Comparison of ENCODE assay signal across 20 cellular contexts in the genomic region with DNA sequence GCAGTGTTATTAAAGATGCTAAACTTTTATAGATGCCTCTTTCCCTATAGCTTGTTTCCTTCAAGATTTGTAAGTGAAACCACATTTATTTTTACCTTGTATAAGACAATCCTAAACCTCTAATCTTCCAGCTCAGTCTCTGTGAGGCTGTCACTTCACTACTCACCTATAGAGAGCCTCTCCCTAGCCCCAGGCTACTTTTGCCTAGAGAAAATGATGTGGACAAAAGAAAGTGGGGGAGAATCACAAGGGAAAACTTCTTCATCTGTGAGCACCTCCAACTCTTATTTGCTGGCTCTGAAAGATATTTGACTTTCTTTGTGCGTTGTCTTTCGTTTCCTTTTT.
"Had no signal": no experiment of that assay in that cellular context is flagged by ENCODE, and none has a peak within 500 bp of the region (broad histone marks: within the 10 kb centered on the region; RNA-seq: fewer than 3 reads in every experiment).

No MANE protein-coding gene starts in this region.

- H3K4me1 ChIP-seq: adrenal gland, psoas muscle, right lobe of liver, stomach had no signal

- H3K4me3 ChIP-seq: adrenal gland, cardiac muscle cell, dorsolateral prefrontal cortex, ovary, psoas muscle, right lobe of liver, smooth muscle cell, stomach had no signal

- H3K36me3 Mint-ChIP-seq: activated naive CD4-positive, alpha-beta T cell treated with anti-CD3 and anti-CD28 coated beads, Interleukin-2, amount 50 U/mL, for 72 hours; natural killer cell had no signal

- H3K9me3 Mint-ChIP-seq: activated naive CD4-positive, alpha-beta T cell treated with anti-CD3 and anti-CD28 coated beads, Interleukin-2, amount 50 U/mL, for 72 hours; endodermal cell; natural killer cell had no signal

- H3K4me3 Mint-ChIP-seq: endodermal cell, natural killer cell had no signal

- H3K27me3 ChIP-seq: adrenal gland, cardiac muscle cell, ovary, right lobe of liver had no signal

- H3K27ac Mint-ChIP-seq: activated naive CD4-positive, alpha-beta T cell treated with anti-CD3 and anti-CD28 coated beads, Interleukin-2, amount 50 U/mL, for 72 hours; endodermal cell; natural killer cell had no signal

- H3K4me1 Mint-ChIP-seq: natural killer cell had no signal

- ATAC-seq: activated naive CD4-positive, alpha-beta T cell treated with anti-CD3 and anti-CD28 coated beads, Interleukin-2, amount 50 U/mL, for 72 hours; natural killer cell; psoas muscle; right lobe of liver had no signal

- H3K36me3 ChIP-seq: adrenal gland, cardiac muscle cell, ovary, right lobe of liver, stomach, WERI-Rb-1 had no signal

- FAIRE-seq: astrocyte, frontal cortex had no signal

- H3K27ac ChIP-seq: adrenal gland, cardiac muscle cell, dorsolateral prefrontal cortex, ovary, psoas muscle, right lobe of liver, stomach, WERI-Rb-1 had no signal

- H3K4me2 ChIP-seq: smooth muscle cell had no signal

- H3K9me3 ChIP-seq: adrenal gland, ovary, psoas muscle, right lobe of liver, stomach had no signal

- DNase-seq: activated CD4-positive, alpha-beta T cell treated with anti-CD3 and anti-CD28 coated beads, Interleukin-2, amount 50 U/mL, for 4 hours; activated gamma-delta T cell treated with Interleukin-2 at 50 U/mL for 16 hours; adrenal gland; dorsolateral prefrontal cortex; endodermal cell; head of caudate nucleus; kidney glomerular epithelial cell; natural killer cell; ovary; psoas muscle; right lobe of liver; stimulated activated CD4-positive, alpha-beta T cell treated with anti-CD3 and anti-CD28 coated beads, Interleukin-4, amount 100 ng/mL, for 1 hour; stomach; T-helper 2 cell; WERI-Rb-1 had no signal
